In the genomic region with DNA sequence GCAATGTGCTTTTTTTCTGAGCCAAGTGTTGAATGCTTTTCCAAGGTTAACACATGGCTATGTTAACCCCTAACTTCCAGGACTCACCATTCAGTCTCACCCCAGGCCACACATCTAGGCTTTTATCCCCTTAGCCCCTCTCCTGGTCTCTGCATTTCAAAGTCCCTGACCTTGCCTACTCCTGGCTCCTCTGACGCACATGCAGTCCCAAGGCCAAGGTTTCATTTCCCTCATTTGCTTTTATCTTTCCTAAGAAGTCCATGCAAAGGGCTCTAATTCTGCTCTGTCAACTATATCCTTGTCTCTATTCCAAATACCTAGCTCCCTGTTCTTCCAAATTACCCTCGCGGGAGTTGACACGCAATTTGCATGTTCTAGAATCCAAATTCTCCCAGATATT, we compare ENCODE assay signal across 28 cellular contexts. TPM values are rescaled to one million over a fixed set of nuclear protein-coding genes. Genes with fewer than 3 reads are reported as not detected.
"Had no signal": no experiment of that assay in that cellular context is flagged by ENCODE, and none has a peak within 500 bp of the region (broad histone marks: within the 10 kb centered on the region; RNA-seq: fewer than 3 reads in every experiment).

No MANE protein-coding gene starts in this region.

- DNase-seq: activated CD4-positive, alpha-beta memory T cell treated with anti-CD3 and anti-CD28 coated beads, Interleukin-2, amount 10 ng/mL, durations not matched to agents 7 days and 5 days; activated CD4-positive, alpha-beta T cell treated with anti-CD3 and anti-CD28 coated beads for 36 hours; activated CD4-positive, alpha-beta T cell treated with anti-CD3 and anti-CD28 coated beads, Interleukin-2, amount 50 U/mL, for 1 hour; activated gamma-delta T cell; activated naive CD4-positive, alpha-beta T cell treated with anti-CD3 and anti-CD28 coated beads for 36 hours; activated T-cell treated with anti-CD3 and anti-CD28 coated beads for 4 hours; activated T-cell treated with anti-CD3 and anti-CD28 coated beads, Interleukin-2, amount 50 U/mL, for 48 hours; amygdala; brain microvascular endothelial cell; KG1; NCI-H1105 treated with DMSO at 0.1 percent for 48 hours; NCI-H1436 treated with DMSO at 0.1 percent for 48 hours; NCI-H187 treated with DMSO at 0.1 percent for 48 hours; NCI-H2081 treated with DMSO at 0.1 percent for 48 hours; NCI-H446; NCI-H524; RPMI8226; T-cell; T-helper 2 cell; T1000 had no signal

- H3K27me3 ChIP-seq: brain microvascular endothelial cell, cardiac muscle cell had no signal

- H3K36me3 ChIP-seq: brain microvascular endothelial cell, cardiac muscle cell had no signal

- ATAC-seq: activated CD4-positive, alpha-beta T cell treated with anti-CD3 and anti-CD28 coated beads for 36 hours; activated T-helper 17 cell treated with anti-CD3 and anti-CD28 coated beads, Interleukin-2, amount 50 U/mL, for 72 hours; Right ventricle myocardium inferior; T-cell had no signal

- H3K27ac ChIP-seq: brain microvascular endothelial cell, cardiac muscle cell, SK-N-MC, VCaP had no signal

- H3K4me3 ChIP-seq: cardiac muscle cell, SK-N-MC had no signal

RNA-seq across cellular contexts. Expression of gene SLC30A10, which starts 25.4 kb away (rescaled TPM):
- total RNA-seq: activated CD4-positive, alpha-beta memory T cell treated with anti-CD3 and anti-CD28 coated beads, Interleukin-2, amount 10 ng/mL, durations not matched to agents 7 days and 5 days; activated CD4-positive, alpha-beta T cell treated with anti-CD3 and anti-CD28 coated beads for 36 hours; activated CD8-positive, alpha-beta memory T cell treated with anti-CD3 and anti-CD28 coated beads for 36 hours; activated naive CD4-positive, alpha-beta T cell treated with anti-CD3 and anti-CD28 coated beads for 36 hours; activated T-helper 17 cell treated with anti-CD3 and anti-CD28 coated beads, Interleukin-2, amount 50 U/mL, for 72 hours; LHCN-M2; M059J had no signal
